8 cellular contexts compared by ENCODE assay signal in the genomic region with DNA sequence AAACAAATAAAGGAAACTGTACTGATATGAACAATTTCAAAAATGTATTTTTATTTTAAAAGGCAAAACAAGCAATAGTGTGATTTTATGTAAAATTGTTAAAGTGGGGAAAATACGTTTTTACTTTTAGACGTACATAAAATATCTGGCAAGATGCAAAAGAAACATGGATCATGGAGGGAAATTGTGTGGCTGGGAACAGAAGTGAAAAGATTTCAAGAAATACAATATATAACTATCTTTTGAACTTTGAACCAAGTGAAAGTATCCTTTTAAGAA. TPM values are rescaled to one million over a fixed set of nuclear protein-coding genes. Genes with fewer than 3 reads are reported as not detected.
DNase-seq lines count a peak whose midpoint lies in the region; ATAC-seq and TF ChIP-seq lines count a peak whose summit lies in the region.

No MANE protein-coding gene starts in this region.

- H3K27me3 ChIP-seq in GM23248 (replicated peaks; ENCODE audit: insufficient read depth) = no peaks in the 10 kb centered on the region

- no peak for ATAC-seq in T-helper 17 cell
- no peak for ATAC-seq in HG02798 (IDR thresholded peaks at IDR 0.05; ENCODE audit: poor library complexity, unreplicated experiment)
- ATAC-seq in GM21737 (IDR thresholded peaks at IDR 0.05; ENCODE audit: unreplicated experiment) = no peak

- no peaks in the 10 kb centered on the region for H3K36me3 Mint-ChIP-seq in T-helper 17 cell (ENCODE audit: low read depth)

- peak overlapping the region; percentile 79 for H2AFZ ChIP-seq in GM23248

- no peaks in the 10 kb centered on the region for H3K27me3 Mint-ChIP-seq in T-helper 17 cell

- peak overlapping the region; percentile 94 for H3K27ac ChIP-seq in GM23248

- H3K4me1 Mint-ChIP-seq in T-helper 17 cell = peaks cover 17% of the 10 kb centered on the region

- no peak for TF ChIP-seq CTCF in fibroblast of pulmonary artery (IDR thresholded peaks at IDR 0.05; ENCODE audit: low read length, missing control alignments)

- peak overlapping the region; percentile 85 for H3K4me3 ChIP-seq in GM23248
- peak overlapping the region; percentile 78 for H3K4me3 ChIP-seq in fibroblast of pulmonary artery (replicated peaks; ENCODE audit: low read depth, low read length)
- peak overlapping the region; percentile 86 for H3K4me3 ChIP-seq in skeletal muscle cell (ENCODE audit: low read depth, low read length)

- peak overlapping the region; percentile 91 for H3K9ac ChIP-seq in GM23248

- no peaks in the 10 kb centered on the region for H3K9me2 ChIP-seq in GM23248 (ENCODE audit: insufficient read depth)

- no peaks in the 10 kb centered on the region for H4K20me1 ChIP-seq in GM23248 (ENCODE audit: insufficient read depth)

- H3K9me3 ChIP-seq in GM23248 (ENCODE audit: low read depth) (no peaks in the 10 kb centered on the region), T-helper 17 cell (ENCODE audit: control insufficient read depth, low read length, poor library complexity, severe bottlenecking) (no peaks in the 10 kb centered on the region)

- H3F3A ChIP-seq in GM23248 (ENCODE audit: insufficient read depth) = peaks cover 25% of the 10 kb centered on the region

- H3K36me3 ChIP-seq in GM23248 (ENCODE audit: low read depth) = no peaks in the 10 kb centered on the region

- peak overlapping the region; percentile 90 for H3K27ac Mint-ChIP-seq in T-helper 17 cell

- H3K4me2 ChIP-seq in GM23248 (ENCODE audit: unreplicated experiment) = peak overlapping the region; percentile 87

- 43% methylated on average over 2 of the region's 2 CpGs for WGBS in GM23248 (ENCODE audit: low coverage in 1 of 2, low lambda C conversion rate in 2 of 2, missing lambda C conversion rate in 2 of 2), 2 experiments

- in situ Hi-C loops in GM23248 (cut with MboI) = no loop called here

- H3K4me1 ChIP-seq in GM23248 (ENCODE audit: insufficient read depth) = peaks cover 27% of the 10 kb centered on the region

- DNase-seq in GM23248 (peak; percentile 5), T-helper 17 cell (no peak), fibroblast of pulmonary artery (ENCODE audit: low read depth) (no peak), skeletal muscle cell (ENCODE audit: low read depth) (no peak), NCI-H187 treated with DMSO at 0.1 percent for 48 hours (lab: John Stamatoyannopoulos, UW) (no peak), hypothalamus (lab: John Stamatoyannopoulos, UW) (no peak)

- H3K79me2 ChIP-seq in GM23248 (ENCODE audit: insufficient read depth) = peaks cover 23% of the 10 kb centered on the region

- peak overlapping the region; percentile 85 for H3K4me3 Mint-ChIP-seq in T-helper 17 cell

RNA-seq across cellular contexts. Expression of gene ZNF367, which starts 1.5 kb away (rescaled TPM):
- 7.3 and 9.3 TPM in 2 replicates for total RNA-seq in GM23248 (2014; rRNA removed; shearing (Covaris generic))
- 2.1 and 2.8 TPM in 2 replicates for polyA plus RNA-seq in GM23248 (2016; fragmentation: Nextera tagmentation; extraction: Ambion mirVana)
- total RNA-seq in T-helper 17 cell = 1 to 10 TPM; 4.7 to 6.9 TPM

RNA-seq across cellular contexts. Expression of gene HABP4, which starts 30.3 kb away (rescaled TPM):
- 10.4 and 13.2 TPM in 2 replicates for total RNA-seq in GM23248 (2014; rRNA removed; shearing (Covaris generic))
- 15.7 and 17.2 TPM in 2 replicates for polyA plus RNA-seq in GM23248 (2016; fragmentation: Nextera tagmentation; extraction: Ambion mirVana)
- 10 to 100 TPM; 16.6 to 21.3 TPM for total RNA-seq in T-helper 17 cell

RNA-seq across cellular contexts. Expression of gene SLC35D2, which starts 36.1 kb away (rescaled TPM):
- total RNA-seq in GM23248 (2014; rRNA removed; shearing (Covaris generic)) = 12.3 and 17.1 TPM in 2 replicates
- 6.0 and 8.0 TPM in 2 replicates for polyA plus RNA-seq in GM23248 (2016; fragmentation: Nextera tagmentation; extraction: Ambion mirVana)
- total RNA-seq in T-helper 17 cell = 10 to 100 TPM; 23.5 to 31.7 TPM
